Comparison of ENCODE assay signal across 8 cellular contexts in the genomic region with DNA sequence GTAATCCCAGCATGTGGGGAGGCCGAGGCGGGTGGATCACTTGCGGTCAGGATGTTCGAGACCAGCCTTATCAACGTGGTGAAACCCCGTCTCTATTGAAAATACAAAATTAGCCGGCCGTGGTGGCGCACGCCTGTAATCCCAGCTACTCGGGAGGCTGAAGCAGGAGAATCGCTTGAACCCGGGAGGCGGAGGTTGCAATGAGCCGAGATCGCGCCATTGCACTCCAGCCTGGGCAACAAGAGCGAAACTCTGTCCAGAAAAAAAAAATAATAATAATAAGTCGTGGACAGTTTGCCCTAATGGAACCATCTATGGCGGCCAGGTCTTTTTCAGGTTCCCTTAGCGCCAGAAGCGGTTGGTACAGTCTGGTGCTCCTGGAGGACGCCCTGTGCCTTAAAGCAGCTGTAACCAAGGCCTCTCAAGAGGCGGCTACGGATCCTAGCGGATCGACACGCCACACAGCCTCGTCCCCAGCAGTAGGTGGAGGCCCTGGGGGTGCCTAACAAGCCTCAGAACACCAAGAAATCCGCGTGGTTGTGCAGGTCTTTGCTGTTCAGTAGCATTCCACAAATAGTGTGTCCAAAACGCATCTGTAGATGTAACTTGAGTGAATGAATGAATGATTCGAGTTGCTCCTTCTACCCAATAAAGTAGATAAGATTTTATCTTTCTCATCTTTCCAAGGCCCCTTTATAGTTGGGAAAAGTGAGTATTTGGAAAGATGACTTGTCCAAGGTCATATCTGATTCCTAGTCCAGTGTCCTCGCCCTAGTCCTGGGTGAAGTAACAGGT. TPM values are rescaled to one million over a fixed set of nuclear protein-coding genes. Genes with fewer than 3 reads are reported as not detected.
A peak's percentile ranks its signal among the peaks of the same experiment; 100 is the strongest.
DNase-seq lines count a peak whose midpoint lies in the region; ATAC-seq lines count a peak whose summit lies in the region.

No MANE protein-coding gene starts in this region.

- no peaks in the 10 kb centered on the region for H3K9me3 Mint-ChIP-seq in activated T-cell treated with anti-CD3 and anti-CD28 coated beads, Interleukin-2, amount 50 U/mL, for 72 hours

- H3K4me3 ChIP-seq in skin epidermis = peak overlapping the region; percentile 48 to 94 (median 73)

- peak overlapping the region; percentile 76 to 97 for H3K4me3 Mint-ChIP-seq in activated T-cell treated with anti-CD3 and anti-CD28 coated beads, Interleukin-2, amount 50 U/mL, for 72 hours

- no peak for ATAC-seq in activated T-cell treated with anti-CD3 and anti-CD28 coated beads, Interleukin-2, amount 50 U/mL, for 72 hours (replicated peaks in 1 of 2)
- peak; percentile 1 for ATAC-seq in left ventricle myocardium superior
- no peak for ATAC-seq in HG03521 (IDR thresholded peaks at IDR 0.05; ENCODE audit: unreplicated experiment)

- peak overlapping the region; percentile 95 for H3K27ac Mint-ChIP-seq in activated T-cell treated with anti-CD3 and anti-CD28 coated beads, Interleukin-2, amount 50 U/mL, for 72 hours

- peaks cover 16 to 34% of the 10 kb centered on the region in 2 donors for H3K36me3 Mint-ChIP-seq in activated T-cell treated with anti-CD3 and anti-CD28 coated beads, Interleukin-2, amount 50 U/mL, for 72 hours (ENCODE audit: insufficient read depth in 2 of 2)

- DNase-seq in NCI-H2227 (lab: John Stamatoyannopoulos, UW; ENCODE audit: unreplicated experiment) = peak; percentile 11
- no peak for DNase-seq in NCI-H2227 treated with DMSO at 0.1 percent for 48 hours (lab: John Stamatoyannopoulos, UW)
- no peak for DNase-seq in activated T-cell treated with anti-CD3 and anti-CD28 coated beads, Interleukin-2, amount 50 U/mL, for 72 hours
- DNase-seq in left ventricle myocardium superior = no peak
- no peak for DNase-seq in cerebellum (ENCODE audit: low spot score)
- no peak for DNase-seq in activated effector memory CD4-positive, alpha-beta T cell treated with anti-CD3 and anti-CD28 coated beads, Interleukin-2, amount 50 U/mL, for 16 hours

- intact Hi-C loops in left ventricle myocardium superior (cut with micrococcal nuclease) = no loop called here

- H3K27ac ChIP-seq in skin epidermis = peak overlapping the region; percentile 50 to 97 (median 93)

- peaks cover 52% of the 10 kb centered on the region for H3K4me1 Mint-ChIP-seq in activated T-cell treated with anti-CD3 and anti-CD28 coated beads, Interleukin-2, amount 50 U/mL, for 72 hours (ENCODE audit: low read depth)

- H3K27me3 Mint-ChIP-seq in activated T-cell treated with anti-CD3 and anti-CD28 coated beads, Interleukin-2, amount 50 U/mL, for 72 hours (ENCODE audit: low read depth) = no peaks in the 10 kb centered on the region

RNA-seq across cellular contexts. Expression of gene PGAM1, which starts 1.0 kb away (rescaled TPM):
- total RNA-seq in activated T-cell treated with anti-CD3 and anti-CD28 coated beads, Interleukin-2, amount 50 U/mL, for 72 hours = 100 to 1,000 TPM; 362 to 512 TPM
- total RNA-seq in left ventricle myocardium superior (234 TPM), cerebellum (96.3 TPM)

RNA-seq across cellular contexts. Expression of gene EXOSC1, which starts 18.8 kb away (rescaled TPM):
- total RNA-seq in activated T-cell treated with anti-CD3 and anti-CD28 coated beads, Interleukin-2, amount 50 U/mL, for 72 hours = 10 to 100 TPM; 75.3 to 75.7 TPM
- total RNA-seq in left ventricle myocardium superior = 14.7 TPM
- 30.7 TPM for total RNA-seq in cerebellum

RNA-seq across cellular contexts. Expression of gene ZDHHC16, which starts 19.0 kb away (rescaled TPM):
- 10 to 100 TPM; 35.5 to 37.8 TPM for total RNA-seq in activated T-cell treated with anti-CD3 and anti-CD28 coated beads, Interleukin-2, amount 50 U/mL, for 72 hours
- total RNA-seq in left ventricle myocardium superior (22.2 TPM), cerebellum (28.4 TPM)

RNA-seq across cellular contexts. Expression of gene RRP12, which starts 25.8 kb away (rescaled TPM):
- 10 to 100 TPM; 27.8 to 33.5 TPM for total RNA-seq in activated T-cell treated with anti-CD3 and anti-CD28 coated beads, Interleukin-2, amount 50 U/mL, for 72 hours
- total RNA-seq in left ventricle myocardium superior (11.6 TPM), cerebellum (14.1 TPM)
